1 cellular context compared by ENCODE assay signal in the genomic region with DNA sequence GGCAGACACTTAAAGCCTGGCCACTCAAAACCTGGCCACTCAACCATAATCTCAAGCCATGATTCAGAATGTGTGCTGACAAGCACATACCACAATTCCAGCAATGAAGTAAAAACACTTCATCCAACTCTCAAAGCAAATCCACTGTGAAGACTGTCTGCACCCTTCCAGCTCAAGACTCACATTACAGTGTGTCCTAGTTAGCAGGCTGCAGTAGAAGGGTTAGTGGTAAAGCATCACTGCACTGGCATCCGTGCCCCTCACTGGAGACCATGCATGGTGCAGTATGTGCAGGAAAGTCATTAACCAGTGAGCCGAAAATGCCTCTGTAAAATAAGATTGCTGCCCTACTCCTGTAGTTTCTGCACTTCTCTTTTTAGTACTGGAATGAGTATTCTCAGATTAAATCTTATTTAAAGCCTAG.
TF ChIP-seq lines count a peak whose summit lies in the region.

No MANE protein-coding gene starts in this region.

TF ChIP-seq in IMR-90, 13 proteins besides CTCF, POLR2A, EP300 and RAD21:
- TF ChIP-seq SMC3 (IDR thresholded peaks at IDR 0.05; ENCODE audit: low read depth, low read length) (0 out of 2 replicates have a peak, but pooled peaks have one; percentile 9), FOS (IDR thresholded peaks at IDR 0.05; ENCODE audit: low read depth, low read length) (no peak)
